Comparison of ENCODE assay signal across 1 cellular context in genomic region chr17:29591737-29592624, GRCh38.
A peak's percentile ranks its signal among the peaks of the same experiment; 100 is the strongest.
TF ChIP-seq lines count a peak whose summit lies in the region.

No MANE protein-coding gene starts in this region.

TF ChIP-seq in HepG2, 621 proteins besides CTCF, POLR2A, EP300 and RAD21 (continued from another document and continues in another):
- no peak for TF ChIP-seq ZNF597 (CRISPR knock-in tag; IDR thresholded peaks at IDR 0.05)
- no peak for TF ChIP-seq GATA4 (IDR thresholded peaks at IDR 0.05; ENCODE audit: borderline replicate concordance, low read depth)
- TF ChIP-seq ZNF644 (CRISPR knock-in tag; IDR thresholded peaks at IDR 0.05; ENCODE audit: low read depth): no peak
- TF ChIP-seq CENPBD1 (CRISPR knock-in tag; IDR thresholded peaks at IDR 0.05; ENCODE audit: borderline replicate concordance, low read depth): no peak
- TF ChIP-seq TBX2 (CRISPR knock-in tag; IDR thresholded peaks at IDR 0.05; ENCODE audit: borderline replicate concordance): no peak
- TF ChIP-seq ZKSCAN1 (IDR thresholded peaks at IDR 0.05; ENCODE audit: low read length): no peak
- no peak for TF ChIP-seq ZNF296 (CRISPR knock-in tag; conservative IDR thresholded peaks at IDR 0.05)
- TF ChIP-seq NAIF1 (CRISPR knock-in tag; IDR thresholded peaks at IDR 0.05; ENCODE audit: borderline replicate concordance): no peak
- TF ChIP-seq BRD4 (CRISPR knock-in tag; IDR thresholded peaks at IDR 0.05): peak; percentile 24; the same call in 1 of the 2 replicates
- no peak for TF ChIP-seq ZNF740 (CRISPR knock-in tag; IDR thresholded peaks at IDR 0.05)
- no peak for TF ChIP-seq HHEX (CRISPR knock-in tag; IDR thresholded peaks at IDR 0.05)
- no peak; the same call in none of the 2 replicates for TF ChIP-seq MYC (CRISPR knock-in tag; IDR thresholded peaks at IDR 0.05; ENCODE audit: borderline replicate concordance)
- no peak; the same call in 1 of the 2 replicates for TF ChIP-seq PITX1 (CRISPR knock-in tag; IDR thresholded peaks at IDR 0.05)
- peak; percentile 66; the same call in 1 of the 2 replicates for TF ChIP-seq MTA1 (CRISPR knock-in tag; IDR thresholded peaks at IDR 0.05; ENCODE audit: borderline replicate concordance)
- TF ChIP-seq MIXL1 (CRISPR knock-in tag; IDR thresholded peaks at IDR 0.05): 0 out of 2 replicates have a peak, but pooled peaks have one; percentile 44
- TF ChIP-seq REXO4 (CRISPR knock-in tag; IDR thresholded peaks at IDR 0.05; ENCODE audit: borderline replicate concordance): no peak
- no peak for TF ChIP-seq ZSCAN12 (CRISPR knock-in tag; IDR thresholded peaks at IDR 0.05)
- TF ChIP-seq PRDM15 (CRISPR knock-in tag; IDR thresholded peaks at IDR 0.05): no peak
- TF ChIP-seq CCDC6 (CRISPR knock-in tag; IDR thresholded peaks at IDR 0.05): peak; percentile 46; the same call in 1 of the 2 replicates
- TF ChIP-seq KDM6A (CRISPR knock-in tag; IDR thresholded peaks at IDR 0.05; ENCODE audit: low read depth): no peak
- TF ChIP-seq ZNF766 (CRISPR knock-in tag; IDR thresholded peaks at IDR 0.05; ENCODE audit: borderline replicate concordance): no peak
- TF ChIP-seq ZNF562 (CRISPR knock-in tag; IDR thresholded peaks at IDR 0.05; ENCODE audit: borderline replicate concordance): no peak
- TF ChIP-seq FOXM1 (CRISPR knock-in tag; IDR thresholded peaks at IDR 0.05): no peak
- no peak for TF ChIP-seq RFX1 (IDR thresholded peaks at IDR 0.05)
- TF ChIP-seq FOXJ3 (CRISPR knock-in tag; IDR thresholded peaks at IDR 0.05; ENCODE audit: borderline replicate concordance): no peak; the same call in 1 of the 2 replicates
- TF ChIP-seq TRIM22 (IDR thresholded peaks at IDR 0.05): no peak
- TF ChIP-seq SNAPC2 (CRISPR knock-in tag; IDR thresholded peaks at IDR 0.05): no peak
- TF ChIP-seq ZBTB26 (CRISPR knock-in tag; IDR thresholded peaks at IDR 0.05; ENCODE audit: borderline replicate concordance): no peak
- no peak for TF ChIP-seq LRRFIP1 (CRISPR knock-in tag; conservative IDR thresholded peaks at IDR 0.05)
- TF ChIP-seq CEBPG (CRISPR knock-in tag; IDR thresholded peaks at IDR 0.05): no peak
- TF ChIP-seq SAFB2 (CRISPR knock-in tag; IDR thresholded peaks at IDR 0.05; ENCODE audit: borderline replicate concordance, low read depth): no peak; the same call in 1 of the 2 replicates
- no peak for TF ChIP-seq ZNF124 (CRISPR knock-in tag; IDR thresholded peaks at IDR 0.05)
- no peak for TF ChIP-seq CSRNP1 (CRISPR knock-in tag; IDR thresholded peaks at IDR 0.05)
- no peak for TF ChIP-seq ZNF44 (CRISPR knock-in tag; IDR thresholded peaks at IDR 0.05)
- TF ChIP-seq ELF3 (CRISPR knock-in tag; IDR thresholded peaks at IDR 0.05): 0 out of 2 replicates have a peak, but pooled peaks have one; percentile 40
- TF ChIP-seq TERF1 (CRISPR knock-in tag; IDR thresholded peaks at IDR 0.05): no peak
- peak; percentile 71; the same call in 1 of the 2 replicates for TF ChIP-seq THAP9 (CRISPR knock-in tag; IDR thresholded peaks at IDR 0.05; ENCODE audit: borderline replicate concordance)
- no peak for TF ChIP-seq ZNF629 (CRISPR knock-in tag; conservative IDR thresholded peaks at IDR 0.05)
- TF ChIP-seq TCF7L2 (IDR thresholded peaks at IDR 0.05; ENCODE audit: low read depth, low read length): no peak
- no peak for TF ChIP-seq ZNF264 (CRISPR knock-in tag; IDR thresholded peaks at IDR 0.05)
- no peak for TF ChIP-seq TRAFD1 (CRISPR knock-in tag; IDR thresholded peaks at IDR 0.05; ENCODE audit: borderline replicate concordance)
- peak; percentile 76 for TF ChIP-seq ZBTB7B (CRISPR knock-in tag; IDR thresholded peaks at IDR 0.05)
- TF ChIP-seq ZNF430 (CRISPR knock-in tag; IDR thresholded peaks at IDR 0.05): no peak
- no peak for TF ChIP-seq ZNF354B (CRISPR knock-in tag; IDR thresholded peaks at IDR 0.05)
- no peak for TF ChIP-seq KLF13 (CRISPR knock-in tag; IDR thresholded peaks at IDR 0.05)
